ENCODE assay signal across 1 cellular context in genomic region chr6:150865043-150865405, GRCh38.
TF ChIP-seq lines count a peak whose summit lies in the region.

No MANE protein-coding gene starts in this region.

TF ChIP-seq in K562, 482 proteins besides CTCF, POLR2A, EP300 and RAD21 (continued from another document):
- TF ChIP-seq, protein P1, sequence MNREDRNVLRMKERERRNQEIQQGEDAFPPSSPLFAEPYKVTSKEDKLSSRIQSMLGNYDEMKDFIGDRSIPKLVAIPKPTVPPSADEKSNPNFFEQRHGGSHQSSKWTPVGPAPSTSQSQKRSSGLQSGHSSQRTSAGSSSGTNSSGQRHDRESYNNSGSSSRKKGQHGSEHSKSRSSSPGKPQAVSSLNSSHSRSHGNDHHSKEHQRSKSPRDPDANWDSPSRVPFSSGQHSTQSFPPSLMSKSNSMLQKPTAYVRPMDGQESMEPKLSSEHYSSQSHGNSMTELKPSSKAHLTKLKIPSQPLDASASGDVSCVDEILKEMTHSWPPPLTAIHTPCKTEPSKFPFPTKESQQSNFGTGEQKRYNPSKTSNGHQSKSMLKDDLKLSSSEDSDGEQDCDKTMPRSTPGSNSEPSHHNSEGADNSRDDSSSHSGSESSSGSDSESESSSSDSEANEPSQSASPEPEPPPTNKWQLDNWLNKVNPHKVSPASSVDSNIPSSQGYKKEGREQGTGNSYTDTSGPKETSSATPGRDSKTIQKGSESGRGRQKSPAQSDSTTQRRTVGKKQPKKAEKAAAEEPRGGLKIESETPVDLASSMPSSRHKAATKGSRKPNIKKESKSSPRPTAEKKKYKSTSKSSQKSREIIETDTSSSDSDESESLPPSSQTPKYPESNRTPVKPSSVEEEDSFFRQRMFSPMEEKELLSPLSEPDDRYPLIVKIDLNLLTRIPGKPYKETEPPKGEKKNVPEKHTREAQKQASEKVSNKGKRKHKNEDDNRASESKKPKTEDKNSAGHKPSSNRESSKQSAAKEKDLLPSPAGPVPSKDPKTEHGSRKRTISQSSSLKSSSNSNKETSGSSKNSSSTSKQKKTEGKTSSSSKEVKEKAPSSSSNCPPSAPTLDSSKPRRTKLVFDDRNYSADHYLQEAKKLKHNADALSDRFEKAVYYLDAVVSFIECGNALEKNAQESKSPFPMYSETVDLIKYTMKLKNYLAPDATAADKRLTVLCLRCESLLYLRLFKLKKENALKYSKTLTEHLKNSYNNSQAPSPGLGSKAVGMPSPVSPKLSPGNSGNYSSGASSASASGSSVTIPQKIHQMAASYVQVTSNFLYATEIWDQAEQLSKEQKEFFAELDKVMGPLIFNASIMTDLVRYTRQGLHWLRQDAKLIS (CRISPR knock-in tag; IDR thresholded peaks at IDR 0.05) = 0 out of 2 replicates have a peak, but pooled peaks have one; percentile 15
- no peak for TF ChIP-seq NELFE (IDR thresholded peaks at IDR 0.05; ENCODE audit: insufficient read depth, insufficient read length)
- TF ChIP-seq DPF2 (IDR thresholded peaks at IDR 0.05) = peak; percentile 44; the same call in 1 of the 2 replicates
- TF ChIP-seq, protein P2, sequence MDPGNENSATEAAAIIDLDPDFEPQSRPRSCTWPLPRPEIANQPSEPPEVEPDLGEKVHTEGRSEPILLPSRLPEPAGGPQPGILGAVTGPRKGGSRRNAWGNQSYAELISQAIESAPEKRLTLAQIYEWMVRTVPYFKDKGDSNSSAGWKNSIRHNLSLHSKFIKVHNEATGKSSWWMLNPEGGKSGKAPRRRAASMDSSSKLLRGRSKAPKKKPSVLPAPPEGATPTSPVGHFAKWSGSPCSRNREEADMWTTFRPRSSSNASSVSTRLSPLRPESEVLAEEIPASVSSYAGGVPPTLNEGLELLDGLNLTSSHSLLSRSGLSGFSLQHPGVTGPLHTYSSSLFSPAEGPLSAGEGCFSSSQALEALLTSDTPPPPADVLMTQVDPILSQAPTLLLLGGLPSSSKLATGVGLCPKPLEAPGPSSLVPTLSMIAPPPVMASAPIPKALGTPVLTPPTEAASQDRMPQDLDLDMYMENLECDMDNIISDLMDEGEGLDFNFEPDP (CRISPR knock-in tag; IDR thresholded peaks at IDR 0.05) = no peak
- peak; percentile 27; the same call in 1 of the 2 replicates for TF ChIP-seq SMARCA4 (IDR thresholded peaks at IDR 0.05)
- TF ChIP-seq, protein P3, sequence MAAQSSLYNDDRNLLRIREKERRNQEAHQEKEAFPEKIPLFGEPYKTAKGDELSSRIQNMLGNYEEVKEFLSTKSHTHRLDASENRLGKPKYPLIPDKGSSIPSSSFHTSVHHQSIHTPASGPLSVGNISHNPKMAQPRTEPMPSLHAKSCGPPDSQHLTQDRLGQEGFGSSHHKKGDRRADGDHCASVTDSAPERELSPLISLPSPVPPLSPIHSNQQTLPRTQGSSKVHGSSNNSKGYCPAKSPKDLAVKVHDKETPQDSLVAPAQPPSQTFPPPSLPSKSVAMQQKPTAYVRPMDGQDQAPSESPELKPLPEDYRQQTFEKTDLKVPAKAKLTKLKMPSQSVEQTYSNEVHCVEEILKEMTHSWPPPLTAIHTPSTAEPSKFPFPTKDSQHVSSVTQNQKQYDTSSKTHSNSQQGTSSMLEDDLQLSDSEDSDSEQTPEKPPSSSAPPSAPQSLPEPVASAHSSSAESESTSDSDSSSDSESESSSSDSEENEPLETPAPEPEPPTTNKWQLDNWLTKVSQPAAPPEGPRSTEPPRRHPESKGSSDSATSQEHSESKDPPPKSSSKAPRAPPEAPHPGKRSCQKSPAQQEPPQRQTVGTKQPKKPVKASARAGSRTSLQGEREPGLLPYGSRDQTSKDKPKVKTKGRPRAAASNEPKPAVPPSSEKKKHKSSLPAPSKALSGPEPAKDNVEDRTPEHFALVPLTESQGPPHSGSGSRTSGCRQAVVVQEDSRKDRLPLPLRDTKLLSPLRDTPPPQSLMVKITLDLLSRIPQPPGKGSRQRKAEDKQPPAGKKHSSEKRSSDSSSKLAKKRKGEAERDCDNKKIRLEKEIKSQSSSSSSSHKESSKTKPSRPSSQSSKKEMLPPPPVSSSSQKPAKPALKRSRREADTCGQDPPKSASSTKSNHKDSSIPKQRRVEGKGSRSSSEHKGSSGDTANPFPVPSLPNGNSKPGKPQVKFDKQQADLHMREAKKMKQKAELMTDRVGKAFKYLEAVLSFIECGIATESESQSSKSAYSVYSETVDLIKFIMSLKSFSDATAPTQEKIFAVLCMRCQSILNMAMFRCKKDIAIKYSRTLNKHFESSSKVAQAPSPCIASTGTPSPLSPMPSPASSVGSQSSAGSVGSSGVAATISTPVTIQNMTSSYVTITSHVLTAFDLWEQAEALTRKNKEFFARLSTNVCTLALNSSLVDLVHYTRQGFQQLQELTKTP (IDR thresholded peaks at IDR 0.05; ENCODE audit: low read depth in 1 of 2, partially characterized antibody in 2 of 2) = no peak
- peak; percentile 43 for TF ChIP-seq ZNF384 (IDR thresholded peaks at IDR 0.05; ENCODE audit: low read depth, low read length)
